In the genomic region with DNA sequence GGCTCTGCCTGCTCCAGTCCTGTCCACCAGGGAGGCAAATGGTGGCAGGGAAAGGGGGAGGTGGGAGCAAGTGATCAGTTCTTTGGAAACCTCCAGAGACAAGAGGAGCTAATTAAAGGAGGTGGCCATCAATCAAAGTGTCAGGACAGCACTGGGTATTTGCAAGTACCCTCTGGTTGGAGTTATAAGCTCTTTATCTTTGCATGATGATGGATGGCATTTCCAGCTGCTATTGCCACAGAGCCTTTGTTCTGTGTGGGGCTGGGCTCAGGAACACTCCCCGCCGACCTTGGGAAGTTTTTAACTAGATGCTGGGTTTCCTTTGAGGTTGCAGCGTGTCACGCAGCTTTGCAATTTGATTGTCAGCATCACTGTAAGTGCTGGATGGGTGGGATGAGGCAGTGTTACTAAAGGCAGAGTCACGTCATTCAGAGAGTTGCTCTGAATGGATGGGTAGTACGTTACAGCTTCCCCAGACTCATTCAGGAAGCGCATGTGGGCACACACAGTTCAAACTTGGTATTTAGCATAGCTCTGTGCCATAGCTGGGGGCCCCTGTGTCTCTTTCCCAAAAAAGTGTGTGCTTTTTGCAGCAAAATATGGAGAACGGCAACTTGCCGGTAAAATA, we compare ENCODE assay signal across 22 cellular contexts.
DNase-seq lines count a peak whose midpoint lies in the region; ATAC-seq, FAIRE-seq and TF ChIP-seq lines count a peak whose summit lies in the region.
"Had no signal": no experiment of that assay in that cellular context is flagged by ENCODE, and none has a peak within 500 bp of the region (broad histone marks: within the 10 kb centered on the region; RNA-seq: fewer than 3 reads in every experiment).

No MANE protein-coding gene starts in this region.

- no peak overlapping the region for H3K27ac ChIP-seq in Peyer's patch
- H3K27ac ChIP-seq in osteoblast (ENCODE audit: low read depth, low read length): no peak overlapping the region
- H3K27ac ChIP-seq: breast epithelium, GM23248, spleen, upper lobe of right lung had no signal

- H4K20me1 ChIP-seq in osteoblast (ENCODE audit: insufficient read depth, low read length): no peaks in the 10 kb centered on the region

- FAIRE-seq in bronchial epithelial cell (lab: Jason Lieb, UNC): peak; percentile 32
- FAIRE-seq: islet of Langerhans had no signal

- TF ChIP-seq POLR2A in Peyer's patch (IDR thresholded peaks at IDR 0.05): no peak

- no peak overlapping the region for H3K4me2 ChIP-seq in osteoblast (ENCODE audit: insufficient read depth, low read length)

- no peaks in the 10 kb centered on the region for H3K79me2 ChIP-seq in osteoblast (ENCODE audit: insufficient read depth, low read length)

- H3K27me3 ChIP-seq in bronchial epithelial cell (ENCODE audit: control insufficient read depth, insufficient read depth, low read length) (peaks cover 1% of the 10 kb centered on the region), Peyer's patch (no peaks in the 10 kb centered on the region), osteoblast (ENCODE audit: insufficient read depth, low read length) (no peaks in the 10 kb centered on the region)
- H3K27me3 ChIP-seq: breast epithelium, upper lobe of right lung had no signal

- no peaks in the 10 kb centered on the region for H3K36me3 ChIP-seq in bronchial epithelial cell (ENCODE audit: control insufficient read depth, insufficient read depth, low read length)
- H3K36me3 ChIP-seq in Peyer's patch: no peaks in the 10 kb centered on the region
- no peaks in the 10 kb centered on the region for H3K36me3 ChIP-seq in osteoblast (ENCODE audit: insufficient read depth, low read length)
- H3K36me3 ChIP-seq: breast epithelium, spleen, upper lobe of right lung had no signal

- no peak for ATAC-seq in HG03342 (IDR thresholded peaks at IDR 0.05; ENCODE audit: unreplicated experiment)
- ATAC-seq: mucosa of descending colon, PC-3, upper lobe of right lung had no signal

- no peak overlapping the region for H3K4me3 ChIP-seq in bronchial epithelial cell (ENCODE audit: low read depth, low read length)
- no peak overlapping the region for H3K4me3 ChIP-seq in Peyer's patch
- no peak overlapping the region for H3K4me3 ChIP-seq in osteoblast (ENCODE audit: insufficient read depth, low read length)
- H3K4me3 ChIP-seq: breast epithelium, GM23248, mucosa of descending colon, spleen, upper lobe of right lung had no signal

- H3K4me1 ChIP-seq in Peyer's patch (no peaks in the 10 kb centered on the region), osteoblast (ENCODE audit: insufficient read depth, low read length) (no peaks in the 10 kb centered on the region)
- H3K4me1 ChIP-seq: breast epithelium, upper lobe of right lung had no signal

- H3K9me3 ChIP-seq in Peyer's patch (no peaks in the 10 kb centered on the region), osteoblast (ENCODE audit: low read depth, low read length) (no peaks in the 10 kb centered on the region)
- H3K9me3 ChIP-seq: breast epithelium, mucosa of descending colon, spleen, upper lobe of right lung had no signal

- DNase-seq in A172 (ENCODE audit: low spot score): peak; percentile 30
- peak; percentile 94 for DNase-seq in ELF-1 (ENCODE audit: low read depth, low spot score)
- peak; percentile 60 to 70 for DNase-seq in NCI-H526 (lab: John Stamatoyannopoulos, UW)
- no peak for DNase-seq in bronchial epithelial cell (ENCODE audit: low read depth)
- DNase-seq in ureter (ENCODE audit: low spot score): no peak
- no peak for DNase-seq in Peyer's patch
- no peak for DNase-seq in osteoblast (ENCODE audit: insufficient read length, low spot score, missing footprints)
- DNase-seq: activated CD4-positive, alpha-beta T cell treated with anti-CD3 and anti-CD28 coated beads, Interleukin-2, amount 50 U/mL, for 48 hours; activated naive CD8-positive, alpha-beta T cell treated with anti-CD3 and anti-CD28 coated beads, Interleukin-2, amount 10 ng/mL, durations not matched to agents 7 days and 5 days; CD8-positive, alpha-beta memory T cell; cortex of kidney; GM23248; mucosa of descending colon; NCI-H2029 treated with DMSO at 0.1 percent for 48 hours; PC-3; SIG-M5; spleen; stimulated activated CD4-positive, alpha-beta T cell treated with anti-CD3 and anti-CD28 coated beads, Interleukin-4, amount 100 ng/mL, for 4 hours; upper lobe of right lung had no signal

- no peak for TF ChIP-seq CTCF in bronchial epithelial cell (IDR thresholded peaks at IDR 0.05; ENCODE audit: insufficient read depth, low read length, severe bottlenecking)
- no peak for TF ChIP-seq CTCF in Peyer's patch (IDR thresholded peaks at IDR 0.05)
- no peak for TF ChIP-seq CTCF in osteoblast (IDR thresholded peaks at IDR 0.05; ENCODE audit: extremely low read depth, low read depth, low read length)

- no peak overlapping the region for H2AFZ ChIP-seq in osteoblast (ENCODE audit: low read length)
- H2AFZ ChIP-seq: GM23248 had no signal

Comparison
In these comparisons a context has a peak if more than half of its experiments do, and no peak if none do; other contexts are left out.
1. DNase-seq: peak in A172 (single experiment), ELF-1 (single experiment) and NCI-H526 (2 of 2); none in bronchial epithelial cell (single experiment), ureter (single experiment), Peyer's patch (0 of 3) and osteoblast (single experiment).